In the genomic region with DNA sequence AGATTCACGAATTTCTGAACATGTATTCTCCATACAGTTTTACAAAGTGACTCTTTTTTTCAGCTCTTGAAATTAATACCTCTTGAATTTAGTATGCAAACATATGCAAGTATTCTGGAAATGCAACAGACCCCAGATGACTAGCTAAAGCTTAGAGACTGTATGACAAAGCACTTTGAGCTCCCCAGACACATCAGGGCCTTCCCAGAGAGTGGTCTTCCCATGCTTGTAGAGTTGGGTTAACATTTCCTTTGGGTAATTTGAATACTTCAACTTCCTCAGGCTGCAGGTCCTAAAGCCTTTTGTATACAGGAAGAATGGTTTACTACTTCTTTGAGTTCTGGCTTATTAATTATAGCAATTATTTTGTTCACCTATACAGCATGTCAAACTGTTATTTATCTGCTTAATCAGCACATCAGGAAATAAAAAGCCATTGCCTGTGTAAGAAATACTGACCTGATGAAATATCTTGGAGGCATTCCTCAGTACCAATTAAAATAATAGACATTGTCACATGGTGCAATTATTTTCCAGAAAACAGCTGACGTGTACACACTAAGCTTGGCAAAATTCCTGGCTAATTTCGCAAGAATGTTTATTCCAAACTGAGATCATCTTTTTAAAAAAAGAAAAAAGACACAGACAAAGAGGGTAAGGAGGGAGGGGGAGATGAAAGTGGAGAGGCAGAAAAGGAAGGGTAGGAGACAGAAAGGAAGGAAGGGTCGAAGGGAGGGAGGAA, we compare ENCODE assay signal across 8 cellular contexts.
A peak's percentile ranks its signal among the peaks of the same experiment; 100 is the strongest.
DNase-seq lines count a peak whose midpoint lies in the region; ATAC-seq, FAIRE-seq and TF ChIP-seq lines count a peak whose summit lies in the region.
"Had no signal": no experiment of that assay in that cellular context is flagged by ENCODE, and none has a peak within 500 bp of the region (broad histone marks: within the 10 kb centered on the region; RNA-seq: fewer than 3 reads in every experiment).

No MANE protein-coding gene starts in this region.

- no peaks in the 10 kb centered on the region for H3K9me1 ChIP-seq in keratinocyte (ENCODE audit: control insufficient read depth, extremely low read depth, insufficient read depth, low read length)

- no peaks in the 10 kb centered on the region for H3K9me3 ChIP-seq in keratinocyte (ENCODE audit: control insufficient read depth, low read depth, low read length)
- no peaks in the 10 kb centered on the region for H3K9me3 ChIP-seq in transverse colon

- TF ChIP-seq RAD21 in Ishikawa (IDR thresholded peaks at IDR 0.05; ENCODE audit: low read depth): no peak

- peaks cover 1 to 22% (median 11%) of the 10 kb centered on the region in 5 experiments for H3K9me3 Mint-ChIP-seq in brain
- peaks cover 9% of the 10 kb centered on the region for H3K9me3 Mint-ChIP-seq in T-helper 2 cell treated with Interferon-gamma antibody and Interleukin-4, amounts not matched to agents 5 μg/mL and 100 μg/mL, for 36 hours

- H3K4me1 Mint-ChIP-seq in brain: peaks cover 26% of the 10 kb centered on the region
- peaks cover 4% of the 10 kb centered on the region for H3K4me1 Mint-ChIP-seq in T-helper 2 cell treated with Interferon-gamma antibody and Interleukin-4, amounts not matched to agents 5 μg/mL and 100 μg/mL, for 36 hours (ENCODE audit: low read depth)

- no peak overlapping the region for H3K4me3 ChIP-seq in keratinocyte (ENCODE audit: control insufficient read depth in 2 of 3, extremely low read depth in 1 of 3, insufficient read depth in 2 of 3, low read depth in 1 of 3, low read length in 3 of 3)
- no peak overlapping the region for H3K4me3 ChIP-seq in transverse colon

- intact Hi-C loops in transverse colon (cut with DNase I; ENCODE audit: low total_unique reads): no loop called here

- CTCF ChIA-PET in GM10248 (lab: Yijun Ruan, JAX): interaction anchor here (1.0 to 2.2 kb wide), 3 partner anchors 10 to 652 kb away, joined by 3 to 14 read pairs (median 3); no protein-coding TSS in a partner anchor

- FAIRE-seq in keratinocyte (lab: Jason Lieb, UNC): peak; percentile 36

- H3K27ac ChIP-seq in keratinocyte (ENCODE audit: control insufficient read depth, insufficient read depth, low read length): peak overlapping the region; percentile 59
- peak overlapping the region; percentile 42 to 57 (median 50) for H3K27ac ChIP-seq in transverse colon

- H3K4me2 ChIP-seq in keratinocyte (ENCODE audit: control insufficient read depth, extremely low read depth, insufficient read depth, low read depth, low read length): peak overlapping the region; percentile 13

- in situ Hi-C loops in transverse colon (cut with MboI; ENCODE audit: low pct_ligation_motif_present in 1 of 4, low pct_unique_long_range_greater_than_20kb in 1 of 4, low sequenced_read_pairs in 3 of 4): loop anchor here in 3 of 4 donors (10.0 to 25.0 kb wide), 5 partner anchors 94 to 586 kb away; a partner anchor contains a TSS

- no peaks in the 10 kb centered on the region for H3K27me3 ChIP-seq in keratinocyte (ENCODE audit: control insufficient read depth, extremely low read depth, insufficient read depth, low read length)
- H3K27me3 ChIP-seq in transverse colon: no peaks in the 10 kb centered on the region

- no peak for TF ChIP-seq EP300 in Ishikawa (IDR thresholded peaks at IDR 0.05; ENCODE audit: borderline replicate concordance)
- TF ChIP-seq EP300 in transverse colon (IDR thresholded peaks at IDR 0.05; ENCODE audit: low read depth): no peak

- H3K4me1 ChIP-seq in keratinocyte (ENCODE audit: control insufficient read depth, extremely low read depth, insufficient read depth, low read length) (peaks cover 15% of the 10 kb centered on the region), transverse colon (peaks cover 0 to 17% (median 11%) of the 10 kb centered on the region in 4 donors)

- POLR2A ChIA-PET in GM10248 (lab: Yijun Ruan, JAX): no interaction called here

- no peak for ATAC-seq in GM18867 (IDR thresholded peaks at IDR 0.05; ENCODE audit: unreplicated experiment)
- ATAC-seq: activated CD4-positive, CD25-positive, alpha-beta regulatory T cell treated with anti-CD3 and anti-CD28 coated beads, Interleukin-2, amount 50 U/mL, for 24 hours had no signal

- dilution Hi-C loops in keratinocyte (cut with MboI; ENCODE audit: extremely low pct_ligation_motif_present, low sequenced_read_pairs): no loop called here

- peaks cover 3% of the 10 kb centered on the region for H3K27me3 Mint-ChIP-seq in brain
- H3K27me3 Mint-ChIP-seq in T-helper 2 cell treated with Interferon-gamma antibody and Interleukin-4, amounts not matched to agents 5 μg/mL and 100 μg/mL, for 36 hours (ENCODE audit: low read depth): peaks cover 9% of the 10 kb centered on the region

- no peaks in the 10 kb centered on the region for H4K20me1 ChIP-seq in keratinocyte (ENCODE audit: control insufficient read depth, extremely low read depth, insufficient read depth, low read length)

- H3K9ac ChIP-seq in keratinocyte (ENCODE audit: control insufficient read depth, extremely low read depth, insufficient read depth, low read length): peak overlapping the region; percentile 24

- H2AFZ ChIP-seq in keratinocyte (ENCODE audit: control insufficient read depth, low read length): no peak overlapping the region

- no peaks in the 10 kb centered on the region for H3K36me3 ChIP-seq in keratinocyte (ENCODE audit: control insufficient read depth in 2 of 2, extremely low read depth in 1 of 2, insufficient read depth in 2 of 2, low read length in 2 of 2)
- H3K36me3 ChIP-seq in transverse colon: no peaks in the 10 kb centered on the region

- no peak for TF ChIP-seq CTCF in brain (conservative IDR thresholded peaks at IDR 0.05)
- no peak for TF ChIP-seq CTCF in keratinocyte (optimal IDR thresholded peaks at IDR 0.05 in 1 of 3, IDR thresholded peaks at IDR 0.05 in 1 of 3, conservative IDR thresholded peaks at IDR 0.05 in 1 of 3; ENCODE audit: extremely low read depth in 1 of 3, insufficient read depth in 2 of 3, low read length in 3 of 3)
- no peak for TF ChIP-seq CTCF in transverse colon (IDR thresholded peaks at IDR 0.05)
- no peak for TF ChIP-seq CTCF in GM10248 (IDR thresholded peaks at IDR 0.05; ENCODE audit: control extremely low read depth, extremely low read depth, low read depth, missing control alignments)

- H3K36me3 Mint-ChIP-seq in brain: no peaks in the 10 kb centered on the region
- peaks cover 2% of the 10 kb centered on the region for H3K36me3 Mint-ChIP-seq in T-helper 2 cell treated with Interferon-gamma antibody and Interleukin-4, amounts not matched to agents 5 μg/mL and 100 μg/mL, for 36 hours (ENCODE audit: low read depth)

- TF ChIP-seq POLR2A in transverse colon (IDR thresholded peaks at IDR 0.05): no peak

- peak overlapping the region; percentile 62 to 94 (median 90) for H3K27ac Mint-ChIP-seq in brain
- no peak overlapping the region for H3K27ac Mint-ChIP-seq in T-helper 2 cell treated with Interferon-gamma antibody and Interleukin-4, amounts not matched to agents 5 μg/mL and 100 μg/mL, for 36 hours

- DNase-seq in keratinocyte (ENCODE audit: low read depth, low spot score) (peak; percentile 69), transverse colon (no peak), GM10248 (ENCODE audit: extremely low spot score) (no peak)
- DNase-seq in T-helper 2 cell treated with Interferon-gamma antibody and Interleukin-4, amounts not matched to agents 5 μg/mL and 100 μg/mL, for 36 hours (ENCODE audit: low spot score): no peak

- H3K4me3 Mint-ChIP-seq in brain: peak overlapping the region in 3 of 5 experiments; percentile 29 to 58 (median 34)
- no peak overlapping the region for H3K4me3 Mint-ChIP-seq in T-helper 2 cell treated with Interferon-gamma antibody and Interleukin-4, amounts not matched to agents 5 μg/mL and 100 μg/mL, for 36 hours

- no peaks in the 10 kb centered on the region for H3K79me2 ChIP-seq in keratinocyte (ENCODE audit: control insufficient read depth, insufficient read depth, low read length)

- 29 to 44% methylated on average over 4 of the region's 4 CpGs for WGBS in transverse colon (ENCODE audit: low coverage in 1 of 2), 2 donors

TF ChIP-seq in Ishikawa, 13 proteins besides CTCF, POLR2A, EP300 and RAD21 (continues in another document):
- TF ChIP-seq, protein P1, sequence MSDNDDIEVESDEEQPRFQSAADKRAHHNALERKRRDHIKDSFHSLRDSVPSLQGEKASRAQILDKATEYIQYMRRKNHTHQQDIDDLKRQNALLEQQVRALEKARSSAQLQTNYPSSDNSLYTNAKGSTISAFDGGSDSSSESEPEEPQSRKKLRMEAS (IDR thresholded peaks at IDR 0.05): no peak
- TF ChIP-seq, protein P2, sequence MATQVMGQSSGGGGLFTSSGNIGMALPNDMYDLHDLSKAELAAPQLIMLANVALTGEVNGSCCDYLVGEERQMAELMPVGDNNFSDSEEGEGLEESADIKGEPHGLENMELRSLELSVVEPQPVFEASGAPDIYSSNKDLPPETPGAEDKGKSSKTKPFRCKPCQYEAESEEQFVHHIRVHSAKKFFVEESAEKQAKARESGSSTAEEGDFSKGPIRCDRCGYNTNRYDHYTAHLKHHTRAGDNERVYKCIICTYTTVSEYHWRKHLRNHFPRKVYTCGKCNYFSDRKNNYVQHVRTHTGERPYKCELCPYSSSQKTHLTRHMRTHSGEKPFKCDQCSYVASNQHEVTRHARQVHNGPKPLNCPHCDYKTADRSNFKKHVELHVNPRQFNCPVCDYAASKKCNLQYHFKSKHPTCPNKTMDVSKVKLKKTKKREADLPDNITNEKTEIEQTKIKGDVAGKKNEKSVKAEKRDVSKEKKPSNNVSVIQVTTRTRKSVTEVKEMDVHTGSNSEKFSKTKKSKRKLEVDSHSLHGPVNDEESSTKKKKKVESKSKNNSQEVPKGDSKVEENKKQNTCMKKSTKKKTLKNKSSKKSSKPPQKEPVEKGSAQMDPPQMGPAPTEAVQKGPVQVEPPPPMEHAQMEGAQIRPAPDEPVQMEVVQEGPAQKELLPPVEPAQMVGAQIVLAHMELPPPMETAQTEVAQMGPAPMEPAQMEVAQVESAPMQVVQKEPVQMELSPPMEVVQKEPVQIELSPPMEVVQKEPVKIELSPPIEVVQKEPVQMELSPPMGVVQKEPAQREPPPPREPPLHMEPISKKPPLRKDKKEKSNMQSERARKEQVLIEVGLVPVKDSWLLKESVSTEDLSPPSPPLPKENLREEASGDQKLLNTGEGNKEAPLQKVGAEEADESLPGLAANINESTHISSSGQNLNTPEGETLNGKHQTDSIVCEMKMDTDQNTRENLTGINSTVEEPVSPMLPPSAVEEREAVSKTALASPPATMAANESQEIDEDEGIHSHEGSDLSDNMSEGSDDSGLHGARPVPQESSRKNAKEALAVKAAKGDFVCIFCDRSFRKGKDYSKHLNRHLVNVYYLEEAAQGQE (IDR thresholded peaks at IDR 0.05; ENCODE audit: low read depth): no peak
- TF ChIP-seq ZBTB7A (IDR thresholded peaks at IDR 0.05; ENCODE audit: low read depth): no peak
- TF ChIP-seq, protein P3, sequence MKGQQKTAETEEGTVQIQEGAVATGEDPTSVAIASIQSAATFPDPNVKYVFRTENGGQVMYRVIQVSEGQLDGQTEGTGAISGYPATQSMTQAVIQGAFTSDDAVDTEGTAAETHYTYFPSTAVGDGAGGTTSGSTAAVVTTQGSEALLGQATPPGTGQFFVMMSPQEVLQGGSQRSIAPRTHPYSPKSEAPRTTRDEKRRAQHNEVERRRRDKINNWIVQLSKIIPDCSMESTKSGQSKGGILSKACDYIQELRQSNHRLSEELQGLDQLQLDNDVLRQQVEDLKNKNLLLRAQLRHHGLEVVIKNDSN (IDR thresholded peaks at IDR 0.05): peak; percentile 76
- TF ChIP-seq FOXM1 (IDR thresholded peaks at IDR 0.05; ENCODE audit: borderline replicate concordance, low read depth): no peak
- peak; percentile 96 for TF ChIP-seq CEBPB (IDR thresholded peaks at IDR 0.05)
